Comparison of ENCODE assay signal across 18 cellular contexts in genomic region chr9:2664675-2665065, GRCh38. TPM values are rescaled to one million over a fixed set of nuclear protein-coding genes. Genes with fewer than 3 reads are reported as not detected.
A peak's percentile ranks its signal among the peaks of the same experiment; 100 is the strongest.
DNase-seq lines count a peak whose midpoint lies in the region; ATAC-seq and TF ChIP-seq lines count a peak whose summit lies in the region.
"Had no signal": no experiment of that assay in that cellular context is flagged by ENCODE, and none has a peak within 500 bp of the region (broad histone marks: within the 10 kb centered on the region; RNA-seq: fewer than 3 reads in every experiment).

No MANE protein-coding gene starts in this region.

- 93% methylated on average over 2 of the region's 2 CpGs for WGBS in right cardiac atrium
- 93% methylated on average over 2 of the region's 2 CpGs for WGBS in esophagus muscularis mucosa

- POLR2A ChIA-PET in MCF 10A (lab: Yijun Ruan, JAX) = no interaction called here

- no peak for TF ChIP-seq POLR2A in esophagus muscularis mucosa (IDR thresholded peaks at IDR 0.05; ENCODE audit: low read depth)

- H3K9ac ChIP-seq in skeletal muscle tissue (ENCODE audit: low read depth in 1 of 3, low read length in 3 of 3) = no peak overlapping the region
- H3K9ac ChIP-seq: GM23248 had no signal

- no peaks in the 10 kb centered on the region for H3K36me3 Mint-ChIP-seq in MCF 10A (ENCODE audit: insufficient read depth, unreplicated experiment)
- H3K36me3 Mint-ChIP-seq: CD14-positive monocyte had no signal

- ATAC-seq in right cardiac atrium = no peak
- no peak for ATAC-seq in Right ventricle myocardium inferior
- ATAC-seq: A549; CD8-positive, alpha-beta T cell; HCT116 had no signal

- H3K27ac Mint-ChIP-seq in MCF 10A (ENCODE audit: low read depth, unreplicated experiment) = no peak overlapping the region
- H3K27ac Mint-ChIP-seq: CD14-positive monocyte; CD8-positive, alpha-beta T cell had no signal

- H3K36me3 ChIP-seq in esophagus muscularis mucosa (no peaks in the 10 kb centered on the region), skeletal muscle tissue (ENCODE audit: control insufficient read depth in 3 of 3, insufficient read depth in 3 of 3, low read length in 3 of 3) (no peaks in the 10 kb centered on the region)
- H3K36me3 ChIP-seq: BE2C had no signal

- no peak overlapping the region for H3K4me3 Mint-ChIP-seq in MCF 10A (ENCODE audit: unreplicated experiment)
- H3K4me3 Mint-ChIP-seq: CD14-positive monocyte; CD8-positive, alpha-beta T cell had no signal

- intact Hi-C loops in right cardiac atrium (cut with DNase I) (loop anchor here in 1 of 4 donors (5.0 kb wide), 1 partner anchor 43 kb away; no protein-coding TSS in a partner anchor), Right ventricle myocardium inferior (cut with DNase I) (loop anchor here (5.0 to 10.0 kb wide), 4 partner anchors 42 to 530 kb away; partner anchors contain the start of gene VLDLR), esophagus muscularis mucosa (cut with DNase I) (no loop called here), MCF 10A (cut with micrococcal nuclease) (no loop called here)

- DNase-seq in right cardiac atrium (no peak), Right ventricle myocardium inferior (ENCODE audit: missing footprints) (no peak), esophagus muscularis mucosa (ENCODE audit: extremely low spot score) (peak; percentile 81), MCF 10A (ENCODE audit: unreplicated experiment) (no peak)
- no peak for DNase-seq in stimulated activated CD4-positive, alpha-beta T cell treated with anti-CD3 and anti-CD28 coated beads, Interleukin-2, amount 100 ng/mL, for 24 hours
- DNase-seq: BE2C; CD8-positive, alpha-beta T cell; COR-L47; DMS153; DMS79 treated with DMSO at 0.1 percent for 48 hours; EL; GM23248 had no signal

- TF ChIP-seq CTCF in esophagus muscularis mucosa (IDR thresholded peaks at IDR 0.05) (no peak), MCF 10A (IDR thresholded peaks at IDR 0.05; ENCODE audit: unreplicated experiment) (no peak)

- H3K4me3 ChIP-seq in right cardiac atrium (ENCODE audit: low read length) (no peak overlapping the region), esophagus muscularis mucosa (no peak overlapping the region), skeletal muscle tissue (ENCODE audit: low read length in 3 of 3) (no peak overlapping the region)
- H3K4me3 ChIP-seq: A549, GM23248 had no signal

- CTCF ChIA-PET in MCF 10A (lab: Yijun Ruan, JAX) = interaction anchor here (1.1 kb wide), 1 partner anchor 8 kb away, joined by 5 read pairs; no protein-coding TSS in a partner anchor

- BruUV-seq in MCF 10A (replicated peaks; lab: Mats Ljungman, UMichigan) = no TSS peak

- H3K27me3 ChIP-seq in right cardiac atrium (ENCODE audit: control insufficient read depth, insufficient read depth) = no peaks in the 10 kb centered on the region
- no peaks in the 10 kb centered on the region for H3K27me3 ChIP-seq in esophagus muscularis mucosa
- no peaks in the 10 kb centered on the region for H3K27me3 ChIP-seq in skeletal muscle tissue (ENCODE audit: control insufficient read depth in 3 of 3, insufficient read depth in 3 of 3, low read length in 3 of 3)
- H3K27me3 ChIP-seq: BE2C had no signal

- H3K9me3 ChIP-seq in right cardiac atrium (ENCODE audit: control insufficient read depth, low read length) (no peaks in the 10 kb centered on the region), esophagus muscularis mucosa (no peaks in the 10 kb centered on the region), skeletal muscle tissue (ENCODE audit: control insufficient read depth in 3 of 3, low read length in 3 of 3) (no peaks in the 10 kb centered on the region)
- H3K9me3 ChIP-seq: BE2C had no signal

- no peak for TF ChIP-seq EP300 in esophagus muscularis mucosa (IDR thresholded peaks at IDR 0.05)

- H3K27ac ChIP-seq in right cardiac atrium (ENCODE audit: low read length) (peak overlapping the region; percentile 80), esophagus muscularis mucosa (replicated peaks in 1 of 4) (no peak overlapping the region), skeletal muscle tissue (ENCODE audit: low read depth, low read length) (peak overlapping the region; percentile 53)
- H3K27ac ChIP-seq: A549, GM23248 had no signal

- no peaks in the 10 kb centered on the region for H3K9me3 Mint-ChIP-seq in MCF 10A (ENCODE audit: unreplicated experiment)
- H3K9me3 Mint-ChIP-seq: CD8-positive, alpha-beta T cell had no signal

- H3K4me1 ChIP-seq in right cardiac atrium (ENCODE audit: control insufficient read depth, insufficient read depth, low read length) (peaks cover 10% of the 10 kb centered on the region), esophagus muscularis mucosa (peaks cover 0 to 11% (median 8%) of the 10 kb centered on the region in 4 donors), skeletal muscle tissue (ENCODE audit: control insufficient read depth in 3 of 3, insufficient read depth in 3 of 3, low read length in 3 of 3) (peaks cover 21 to 36% (median 23%) of the 10 kb centered on the region in 3 donors)
- H3K4me1 ChIP-seq: A549 had no signal

- no peaks in the 10 kb centered on the region for H3K27me3 Mint-ChIP-seq in MCF 10A (ENCODE audit: insufficient read depth, unreplicated experiment)

- H3K4me1 Mint-ChIP-seq in MCF 10A (ENCODE audit: insufficient read depth, unreplicated experiment) = no peaks in the 10 kb centered on the region

RNA-seq across cellular contexts. Expression of gene VLDLR, which starts 43.1 kb away (rescaled TPM):
- total RNA-seq in right cardiac atrium = 100 to 1,000 TPM in 3 of 4 donors, 10 to 100 TPM in 1; 82.5 to 147 (median 127) TPM
- polyA plus RNA-seq in right cardiac atrium = 38.6 TPM
- total RNA-seq in Right ventricle myocardium inferior = 134 TPM
- 10 to 100 TPM; 15.5 to 17.0 (median 16.8) TPM for total RNA-seq in esophagus muscularis mucosa
- total RNA-seq in skeletal muscle tissue = 18.3 TPM
- 5.0 and 7.2 TPM in 2 replicates for total RNA-seq in MCF 10A (2022)

RNA-seq across cellular contexts. Expression of gene KCNV2, which starts 52.6 kb away (rescaled TPM):
- total RNA-seq in right cardiac atrium (not detected), Right ventricle myocardium inferior (not detected), esophagus muscularis mucosa (not detected), skeletal muscle tissue (not detected), MCF 10A (2022) (not detected in 2 replicates)
- not detected for polyA plus RNA-seq in right cardiac atrium
- total RNA-seq: CD8-positive, alpha-beta T cell; GM23248; HT-29 had no signal
- polyA plus RNA-seq: A549, AG04450, CD14-positive monocyte, GM23248 had no signal

Comparison
In these comparisons a context has a peak if more than half of its experiments do, and no peak if none do; other contexts are left out.
1. H3K27ac ChIP-seq: peak in right cardiac atrium (single experiment) and skeletal muscle tissue (single experiment); none in esophagus muscularis mucosa (0 of 4).